Comparison of ENCODE assay signal across 21 cellular contexts in the genomic region with DNA sequence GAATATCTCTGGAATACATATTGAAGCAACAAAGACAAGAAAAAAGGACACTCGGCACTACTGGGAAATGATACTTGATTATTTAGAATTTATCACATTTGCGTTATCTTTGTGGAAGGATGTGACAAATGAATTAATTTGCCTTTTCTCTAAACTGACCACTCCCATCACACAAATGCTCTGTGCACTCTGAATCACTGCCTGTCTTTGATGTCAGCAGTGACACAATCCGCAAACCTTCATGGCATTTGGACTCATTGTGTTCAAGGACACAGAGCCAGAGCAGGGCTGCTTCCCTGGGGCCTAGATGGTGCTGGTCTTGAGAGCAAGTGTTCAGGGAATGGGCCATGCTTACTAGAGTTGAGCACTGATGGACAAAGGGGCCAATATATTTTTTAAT. TPM values are rescaled to one million over a fixed set of nuclear protein-coding genes. Genes with fewer than 3 reads are reported as not detected.
A peak's percentile ranks its signal among the peaks of the same experiment; 100 is the strongest.
DNase-seq lines count a peak whose midpoint lies in the region; ATAC-seq, FAIRE-seq and TF ChIP-seq lines count a peak whose summit lies in the region.
"Had no signal": no experiment of that assay in that cellular context is flagged by ENCODE, and none has a peak within 500 bp of the region (broad histone marks: within the 10 kb centered on the region; RNA-seq: fewer than 3 reads in every experiment).

No MANE protein-coding gene starts in this region.

- TF ChIP-seq EP300 in HepG2 (IDR thresholded peaks at IDR 0.05; ENCODE audit: low read depth in 2 of 2, low read length in 2 of 2) (peak in 1 of 2 experiments; percentile 81; a peak in 2 of 4 replicates), HepG2 (CRISPR knock-in tag; IDR thresholded peaks at IDR 0.05; ENCODE audit: borderline replicate concordance) (peak; percentile 73; the same call in 1 of the 2 replicates)

- TF ChIP-seq RAD21 in HepG2 (CRISPR knock-in tag; IDR thresholded peaks at IDR 0.05): no peak

- no peak overlapping the region for H3K4me3 ChIP-seq in endothelial cell of umbilical vein (replicated peaks in 1 of 3; ENCODE audit: insufficient read depth in 1 of 3, low read depth in 1 of 3, low read length in 3 of 3)
- H3K4me3 ChIP-seq in HepG2 (replicated peaks in 1 of 3; ENCODE audit: insufficient read depth in 1 of 3, low read depth in 2 of 3, low read length in 3 of 3): no peak overlapping the region
- H3K4me3 ChIP-seq: A549, BLaER1, PC-9, SJSA1 had no signal

- no peaks in the 10 kb centered on the region for H3K9me1 ChIP-seq in endothelial cell of umbilical vein (replicated peaks; ENCODE audit: control insufficient read depth, extremely low read depth, insufficient read depth, low read length)

- no peaks in the 10 kb centered on the region for H4K20me1 ChIP-seq in endothelial cell of umbilical vein (replicated peaks; ENCODE audit: control insufficient read depth, extremely low read depth, insufficient read depth, low read length)
- H4K20me1 ChIP-seq in HepG2 (ENCODE audit: insufficient read depth, low read length): no peaks in the 10 kb centered on the region
- H4K20me1 ChIP-seq: BLaER1 had no signal

- H3K27ac ChIP-seq in endothelial cell of umbilical vein (ENCODE audit: insufficient read depth, low read depth, low read length) (no peak overlapping the region), HepG2 (ENCODE audit: extremely low read length, insufficient read depth, low read length) (no peak overlapping the region)
- H3K27ac ChIP-seq: A549, BLaER1, HL-60, PC-9, SJSA1 had no signal

- H3K4me2 ChIP-seq in endothelial cell of umbilical vein (ENCODE audit: insufficient read depth, low read length) (no peak overlapping the region), HepG2 (ENCODE audit: low read depth, low read length) (peak overlapping the region; percentile 30; the same call in 1 of the 2 replicates)
- H3K4me2 ChIP-seq: A549, BLaER1, PC-9 had no signal

- H3K79me2 ChIP-seq in endothelial cell of umbilical vein (ENCODE audit: control insufficient read depth, insufficient read depth, low read length) (no peaks in the 10 kb centered on the region), HepG2 (ENCODE audit: insufficient read depth, low read length) (no peaks in the 10 kb centered on the region)

- 19% methylated on average over 3 of the region's 3 CpGs for WGBS in HepG2 (ENCODE audit: low lambda C conversion rate)

- TF ChIP-seq POLR2A in endothelial cell of umbilical vein (IDR thresholded peaks at IDR 0.05; ENCODE audit: low read depth, low read length): no peak
- TF ChIP-seq POLR2A in HepG2 (IDR thresholded peaks at IDR 0.05; ENCODE audit: insufficient read depth in 1 of 2, low read depth in 2 of 2, low read length in 2 of 2): no peak

- TF ChIP-seq CTCF in endothelial cell of umbilical vein (IDR thresholded peaks at IDR 0.05; ENCODE audit: extremely low read depth in 1 of 2, insufficient read depth in 1 of 2, low read depth in 1 of 2, low read length in 2 of 2): no peak
- no peak for TF ChIP-seq CTCF in HepG2 (CRISPR knock-in tag; IDR thresholded peaks at IDR 0.05)

- BruUV-seq in endothelial cell of umbilical vein (replicated peaks; lab: Mats Ljungman, UMichigan) (no TSS peak), HepG2 (replicated peaks; lab: Mats Ljungman, UMichigan) (no TSS peak)

- H3K27me3 ChIP-seq in endothelial cell of umbilical vein (ENCODE audit: control insufficient read depth in 2 of 2, insufficient read depth in 2 of 2, low read length in 2 of 2): no peaks in the 10 kb centered on the region
- no peaks in the 10 kb centered on the region; a peak in 1 of 5 replicates for H3K27me3 ChIP-seq in HepG2 (ENCODE audit: control insufficient read depth in 1 of 2, insufficient read depth in 2 of 2, low read length in 2 of 2)
- H3K27me3 ChIP-seq: BLaER1 had no signal

- ATAC-seq in HepG2 (peak; percentile 84), GM19455 (IDR thresholded peaks at IDR 0.05; ENCODE audit: unreplicated experiment) (no peak), GM19452 (IDR thresholded peaks at IDR 0.05; ENCODE audit: unreplicated experiment) (no peak), HG03039 (IDR thresholded peaks at IDR 0.05; ENCODE audit: unreplicated experiment) (no peak)
- ATAC-seq: A549 had no signal

- H3K4me1 ChIP-seq in endothelial cell of umbilical vein (ENCODE audit: control insufficient read depth, extremely low read depth, insufficient read depth, low read length) (peaks cover 4% of the 10 kb centered on the region), HepG2 (ENCODE audit: insufficient read depth, low read length) (peaks cover 33% of the 10 kb centered on the region)
- H3K4me1 ChIP-seq: A549, BLaER1, SJSA1 had no signal

- intact Hi-C loops in endothelial cell of umbilical vein (cut with micrococcal nuclease): loop anchor here (2.0 kb wide), 1 partner anchor 74 kb away; no protein-coding TSS in a partner anchor
- intact Hi-C loops in HepG2 (cut with micrococcal nuclease; ENCODE audit: unreplicated experiment): loop anchor here (5.0 to 10.0 kb wide), 2 partner anchors 71 to 364 kb away; a partner anchor contains a TSS

- H3K9ac ChIP-seq in endothelial cell of umbilical vein (replicated peaks; ENCODE audit: extremely low read depth, insufficient read depth, low read length): no peak overlapping the region
- H3K9ac ChIP-seq in HepG2 (ENCODE audit: insufficient read depth, low read depth, low read length): no peak overlapping the region
- H3K9ac ChIP-seq: BLaER1 had no signal

- H3K9me3 ChIP-seq in endothelial cell of umbilical vein (replicated peaks; ENCODE audit: control insufficient read depth, insufficient read depth, low read length) (no peaks in the 10 kb centered on the region), HepG2 (ENCODE audit: low read length) (no peaks in the 10 kb centered on the region)
- H3K9me3 ChIP-seq: A549, SJSA1 had no signal

- dilution Hi-C loops in endothelial cell of umbilical vein (cut with MboI; ENCODE audit: extremely low pct_ligation_motif_present, low sequenced_read_pairs): no loop called here

- FAIRE-seq in endothelial cell of umbilical vein (lab: Jason Lieb, UNC) (peak; percentile 37), HepG2 (lab: Jason Lieb, UNC) (peak; percentile 42), HTR-8/SVneo (lab: Jason Lieb, UNC) (no peak)
- FAIRE-seq: A549, GM12891, GM19239, H54 had no signal

- in situ Hi-C loops in HepG2 (cut with HindIII; ENCODE audit: extremely low pct_ligation_motif_present, low pct_unique_long_range_greater_than_20kb): loop anchor here (10.0 kb wide), 1 partner anchor 364 kb away; no protein-coding TSS in a partner anchor

- POLR2A ChIA-PET in endothelial cell of umbilical vein (lab: Charles Lee) (no interaction called here), HepG2 (lab: Yijun Ruan, JAX) (no interaction called here)

- H2AFZ ChIP-seq in endothelial cell of umbilical vein (ENCODE audit: low read depth, low read length) (peak overlapping the region; percentile 25), HepG2 (ENCODE audit: low read length) (no peak overlapping the region)
- H2AFZ ChIP-seq: PC-9 had no signal

- CTCF ChIA-PET in endothelial cell of umbilical vein (lab: Charles Lee): no interaction called here
- CTCF ChIA-PET in HepG2 (lab: Yijun Ruan, JAX; ENCODE audit: low intra/inter-chr PET ratio, low total read pairs): no interaction called here

- DNase-seq in ELR (ENCODE audit: low read depth): peak; percentile 52
- DNase-seq in RPMI7951 (ENCODE audit: low read depth): peak; percentile 19
- DNase-seq in endothelial cell of umbilical vein (ENCODE audit: low read depth, low spot score): peak; percentile 57
- peak; percentile 80 for DNase-seq in HepG2 (ENCODE audit: low spot score)
- DNase-seq in HTR-8/SVneo (ENCODE audit: insufficient read length, low spot score): no peak
- DNase-seq: CD4-positive, alpha-beta memory T cell; EL; NCI-H2081; NCI-H510A; NCI-H774; PC-9 had no signal

- H3K36me3 ChIP-seq in endothelial cell of umbilical vein (ENCODE audit: control insufficient read depth in 2 of 2, extremely low read depth in 1 of 2, insufficient read depth in 2 of 2, low read length in 2 of 2) (no peaks in the 10 kb centered on the region), HepG2 (replicated peaks in 1 of 2; ENCODE audit: control insufficient read depth in 1 of 2, insufficient read depth in 2 of 2, low read length in 2 of 2) (no peaks in the 10 kb centered on the region)
- H3K36me3 ChIP-seq: BLaER1, SJSA1 had no signal

RNA-seq across cellular contexts. Expression of a gene that starts 4.9 kb away (rescaled TPM):
- not detected in 2 replicates for total RNA-seq in RPMI7951 (2014; rRNA removed; shearing (Covaris generic))
- 0.14 and 0.44 TPM in 2 replicates for total RNA-seq in endothelial cell of umbilical vein
- 0.03 TPM in 1 of 2 replicates, not detected in the other for polyA plus RNA-seq in endothelial cell of umbilical vein
- polyA plus RNA-seq in endothelial cell of umbilical vein (2011; cell fraction: cytosol; rRNA removed): 0.04 and 0.06 TPM in 2 replicates
- polyA plus RNA-seq in endothelial cell of umbilical vein (2011; cell fraction: nucleus; rRNA removed): 0.14 and 0.27 TPM in 2 replicates
- 0.11 and 0.17 TPM in 2 replicates for polyA plus RNA-seq in endothelial cell of umbilical vein (2012)
- polyA minus RNA-seq in endothelial cell of umbilical vein: 0.05 and 0.23 TPM in 2 replicates
- 0.41 TPM for polyA minus RNA-seq in endothelial cell of umbilical vein (2011; cell fraction: cytosol; rRNA and poly(A)+ RNA removed)
- polyA minus RNA-seq in endothelial cell of umbilical vein (2011; cell fraction: nucleus; rRNA and poly(A)+ RNA removed): 0.34 and 0.58 TPM in 2 replicates
- total RNA-seq in HepG2 (2016; rRNA removed; fragmentation: Illumina TruSeq; extraction: Trizol): 0.04 and 0.11 TPM in 2 replicates
- total RNA-seq in HepG2 (2016; cell fraction: cytosol; rRNA removed; fragmentation: Illumina TruSeq; extraction: Trizol; ENCODE audit: low read depth): not detected in 2 replicates
- total RNA-seq in HepG2 (2016; cell fraction: insoluble cytoplasmic fraction; rRNA removed; fragmentation: Illumina TruSeq; extraction: Trizol): 0.12 TPM in 1 of 2 replicates, not detected in the other
- total RNA-seq in HepG2 (2016; cell fraction: membrane; rRNA removed; fragmentation: Illumina TruSeq; extraction: Trizol): not detected in 2 replicates
- total RNA-seq in HepG2 (2016; cell fraction: nucleus; rRNA removed; fragmentation: Illumina TruSeq; extraction: Trizol): 0.12 TPM in 1 of 2 replicates, not detected in the other
- polyA plus RNA-seq in HepG2 (2011; rRNA removed): not detected in 2 replicates
- 0.01 TPM in 1 of 2 replicates, not detected in the other for polyA plus RNA-seq in HepG2 (2011; cell fraction: cytosol; rRNA removed)
- 0.02 TPM in 1 of 2 replicates, not detected in the other for polyA plus RNA-seq in HepG2 (2011; cell fraction: nucleus; rRNA removed)
- polyA plus RNA-seq in HepG2 (2012): 0.04 and 0.05 TPM in 2 replicates
- polyA plus RNA-seq in HepG2 (2016; cell fraction: cytosol; fragmentation: Illumina TruSeq; extraction: Trizol; ENCODE audit: low read depth): not detected in 2 replicates
- not detected in 2 replicates for polyA plus RNA-seq in HepG2 (2016; cell fraction: insoluble cytoplasmic fraction; fragmentation: Illumina TruSeq; extraction: Trizol; ENCODE audit: low read depth)
- not detected in 2 replicates for polyA plus RNA-seq in HepG2 (2016; cell fraction: membrane; fragmentation: Illumina TruSeq; extraction: Trizol; ENCODE audit: low read depth)
- polyA plus RNA-seq in HepG2 (2016; cell fraction: nucleus; fragmentation: Illumina TruSeq; extraction: Trizol; ENCODE audit: insufficient read depth, low read depth): not detected in 2 replicates
- polyA minus RNA-seq in HepG2 (2011; rRNA and poly(A)+ RNA removed; ENCODE audit: low replicate concordance): 0.12 TPM in 1 of 2 replicates, not detected in the other
- not detected in 2 replicates for polyA minus RNA-seq in HepG2 (2011; cell fraction: cytosol; rRNA and poly(A)+ RNA removed)
- 0.13 and 0.37 TPM in 2 replicates for polyA minus RNA-seq in HepG2 (2011; cell fraction: nucleus; rRNA and poly(A)+ RNA removed)
- total RNA-seq: CD4-positive, alpha-beta memory T cell; PC-9; SJSA1 had no signal
- polyA plus RNA-seq: CD4-positive, alpha-beta memory T cell had no signal
